21 cellular contexts compared by ENCODE assay signal in genomic region chrX:48785525-48786214, GRCh38. TPM values are rescaled to one million over a fixed set of nuclear protein-coding genes. Genes with fewer than 3 reads are reported as not detected.
A peak's percentile ranks its signal among the peaks of the same experiment; 100 is the strongest.
DNase-seq lines count a peak whose midpoint lies in the region; ATAC-seq, FAIRE-seq and TF ChIP-seq lines count a peak whose summit lies in the region.
"Had no signal": no experiment of that assay in that cellular context is flagged by ENCODE, and none has a peak within 500 bp of the region (broad histone marks: within the 10 kb centered on the region; RNA-seq: fewer than 3 reads in every experiment).

No MANE protein-coding gene starts in this region.

- 0 out of 4 replicates have a peak, but pooled peaks of 1 of the 2 experiments have one; percentile 5 for TF ChIP-seq RAD21 in K562 (CRISPR knock-in tag; conservative IDR thresholded peaks at IDR 0.05 in 1 of 2, IDR thresholded peaks at IDR 0.05 in 1 of 2)

- peak overlapping the region; percentile 56 for H2AFZ ChIP-seq in K562 (ENCODE audit: low read depth, low read length)
- H2AFZ ChIP-seq: GM23248 had no signal

- DNase-seq in CD8-positive, alpha-beta memory T cell: no peak
- DNase-seq in HUDEP-2 (lab: John Stamatoyannopoulos, UW; ENCODE audit: unreplicated experiment in 76 of 76) (peak in 75 of 76 experiments; percentile 19 to 84 (median 70)), K562 (ENCODE audit: extremely low read depth in 1 of 4, low spot score in 3 of 4) (peak; percentile 52 to 77 (median 62)), GM19240 (ENCODE audit: insufficient read length, low spot score) (no peak)
- DNase-seq: Calu3; CD4-positive, alpha-beta T cell; GF-D8; GM23248; KG1; NCI-H1105 treated with DMSO at 0.1 percent for 48 hours; NCI-H1694; NCI-H2081 treated with DMSO at 0.1 percent for 48 hours; NCI-H446 treated with DMSO at 0.1 percent for 48 hours; NCI-H69 had no signal

- H3K36me3 Mint-ChIP-seq in CD8-positive, alpha-beta memory T cell: no peaks in the 10 kb centered on the region
- H3K36me3 Mint-ChIP-seq in stimulated activated memory B cell treated with anti-CD40 and anti-IgM and Interleukin-4, amounts not matched to agents 10 μg/mL and 1 μg/mL and 100 μg/mL, for 72 hours: no peaks in the 10 kb centered on the region

- no peaks in the 10 kb centered on the region for H3K9me1 ChIP-seq in K562 (ENCODE audit: control insufficient read depth, insufficient read depth, low read length)

- H3K4me1 Mint-ChIP-seq in CD8-positive, alpha-beta memory T cell: peaks cover 7 to 13% (median 9%) of the 10 kb centered on the region in 3 donors
- peaks cover 10% of the 10 kb centered on the region for H3K4me1 Mint-ChIP-seq in stimulated activated memory B cell treated with anti-CD40 and anti-IgM and Interleukin-4, amounts not matched to agents 10 μg/mL and 1 μg/mL and 100 μg/mL, for 72 hours

- no TSS peak for BruUV-seq in K562 (replicated peaks; lab: Mats Ljungman, UMichigan)

- H3K4me1 ChIP-seq in CD8-positive, alpha-beta memory T cell (ENCODE audit: insufficient read depth, low read length): no peaks in the 10 kb centered on the region
- peaks cover 32 to 58% of the 10 kb centered on the region in 2 experiments; a peak in 4 of 5 replicates for H3K4me1 ChIP-seq in K562 (replicated peaks in 1 of 2; ENCODE audit: control insufficient read depth in 2 of 2, insufficient read depth in 2 of 2, low read length in 2 of 2)
- H3K4me1 ChIP-seq: A549 had no signal

- peak overlapping the region; percentile 51 for H3K27ac ChIP-seq in CD8-positive, alpha-beta memory T cell (ENCODE audit: low read depth, low read length)
- peak overlapping the region; percentile 76 for H3K27ac ChIP-seq in K562 (ENCODE audit: extremely low read depth, low read depth, low read length)
- H3K27ac ChIP-seq: A549, GM23248 had no signal

- H3K79me2 ChIP-seq in K562 (ENCODE audit: control insufficient read depth, insufficient read depth, low read length): peaks cover 83% of the 10 kb centered on the region

- intact Hi-C loops in K562 (cut with micrococcal nuclease): loop anchor here (5.0 kb wide), 1 partner anchor 88 kb away; the partner anchor contains the start of gene SUV39H1

- H3K27me3 Mint-ChIP-seq in CD8-positive, alpha-beta memory T cell: peaks cover 0 to 4% of the 10 kb centered on the region in 2 donors
- peaks cover 40% of the 10 kb centered on the region for H3K27me3 Mint-ChIP-seq in stimulated activated memory B cell treated with anti-CD40 and anti-IgM and Interleukin-4, amounts not matched to agents 10 μg/mL and 1 μg/mL and 100 μg/mL, for 72 hours
- H3K27me3 Mint-ChIP-seq: CD4-positive, alpha-beta T cell had no signal

- no peaks in the 10 kb centered on the region for H3K9me3 ChIP-seq in CD8-positive, alpha-beta memory T cell (ENCODE audit: low read length)
- no peaks in the 10 kb centered on the region for H3K9me3 ChIP-seq in K562 (replicated peaks; ENCODE audit: control insufficient read depth, insufficient read depth, low read depth, low read length)
- H3K9me3 ChIP-seq: A549 had no signal

- H3K9ac ChIP-seq in K562 (ENCODE audit: insufficient read depth in 1 of 2, low read depth in 2 of 2, low read length in 2 of 2): peak overlapping the region; percentile 53 to 94
- H3K9ac ChIP-seq: GM23248 had no signal

- H3K27me3 ChIP-seq in CD8-positive, alpha-beta memory T cell (ENCODE audit: insufficient read depth, low read length, poor library complexity, severe bottlenecking): no peaks in the 10 kb centered on the region
- H3K27me3 ChIP-seq in K562 (ENCODE audit: control insufficient read depth in 2 of 2, insufficient read depth in 2 of 2, low read length in 2 of 2): no peaks in the 10 kb centered on the region

- WGBS in K562 (ENCODE audit: insufficient coverage, low coverage, missing lambda C conversion rate): 3% methylated on average over 16 of the region's 16 CpGs

- no peak for TF ChIP-seq CTCF in K562 (IDR thresholded peaks at IDR 0.05 in 2 of 3, conservative IDR thresholded peaks at IDR 0.05 in 1 of 3; ENCODE audit: insufficient read depth in 2 of 3, low read depth in 1 of 3, low read length in 3 of 3)

- in situ Hi-C loops in K562 (cut with MboI): no loop called here

- H3K9me3 Mint-ChIP-seq in CD8-positive, alpha-beta memory T cell: peaks cover 0 to 2% (median 0%) of the 10 kb centered on the region in 5 donors
- no peaks in the 10 kb centered on the region for H3K9me3 Mint-ChIP-seq in stimulated activated memory B cell treated with anti-CD40 and anti-IgM and Interleukin-4, amounts not matched to agents 10 μg/mL and 1 μg/mL and 100 μg/mL, for 72 hours
- H3K9me3 Mint-ChIP-seq: CD4-positive, alpha-beta T cell had no signal

- no peak overlapping the region for H3K27ac Mint-ChIP-seq in CD8-positive, alpha-beta memory T cell
- no peak overlapping the region for H3K27ac Mint-ChIP-seq in stimulated activated memory B cell treated with anti-CD40 and anti-IgM and Interleukin-4, amounts not matched to agents 10 μg/mL and 1 μg/mL and 100 μg/mL, for 72 hours
- H3K27ac Mint-ChIP-seq: CD4-positive, alpha-beta T cell had no signal

- H3K4me3 ChIP-seq in CD8-positive, alpha-beta memory T cell (ENCODE audit: low read length): no peak overlapping the region
- peak overlapping the region; percentile 75 for H3K4me3 ChIP-seq in K562
- H3K4me3 ChIP-seq: A549, GM23248 had no signal

- H3K36me3 ChIP-seq in CD8-positive, alpha-beta memory T cell (ENCODE audit: insufficient read depth, low read length): no peaks in the 10 kb centered on the region
- H3K36me3 ChIP-seq in K562 (ENCODE audit: control insufficient read depth, insufficient read depth, low read length): peaks cover 25% of the 10 kb centered on the region; the same call in 1 of the 3 replicates

- ATAC-seq in K562 (peak; percentile 10), HG02588 (IDR thresholded peaks at IDR 0.05; ENCODE audit: unreplicated experiment) (no peak)
- no peak for ATAC-seq in stimulated activated memory B cell treated with anti-CD40 and anti-IgM and Interleukin-4, amounts not matched to agents 10 μg/mL and 1 μg/mL and 100 μg/mL, for 72 hours
- ATAC-seq: A549, Right ventricle myocardium inferior had no signal

- no peaks in the 10 kb centered on the region for H4K20me1 ChIP-seq in K562 (replicated peaks; ENCODE audit: control insufficient read depth, insufficient read depth, low read length)

- H3K4me2 ChIP-seq in K562 (ENCODE audit: insufficient read depth, low read length): peak overlapping the region; percentile 93
- H3K4me2 ChIP-seq: A549 had no signal

- no peak for TF ChIP-seq POLR2A in K562 (conservative IDR thresholded peaks at IDR 0.05)

- CTCF ChIA-PET in CD8-positive, alpha-beta memory T cell (lab: Charles Lee): no interaction called here
- CTCF ChIA-PET in K562 (lab: Yijun Ruan, JAX; ENCODE audit: low intra/inter-chr PET ratio): no interaction called here

- H3K4me3 Mint-ChIP-seq in CD8-positive, alpha-beta memory T cell: no peak overlapping the region
- no peak overlapping the region for H3K4me3 Mint-ChIP-seq in stimulated activated memory B cell treated with anti-CD40 and anti-IgM and Interleukin-4, amounts not matched to agents 10 μg/mL and 1 μg/mL and 100 μg/mL, for 72 hours
- H3K4me3 Mint-ChIP-seq: CD4-positive, alpha-beta T cell had no signal

- TF ChIP-seq EP300 in K562 (IDR thresholded peaks at IDR 0.05; ENCODE audit: low read length): peak; percentile 87

- peak; percentile 66 for FAIRE-seq in K562 (lab: Jason Lieb, UNC)
- FAIRE-seq: RCC 7860 had no signal

- POLR2A ChIA-PET in CD8-positive, alpha-beta memory T cell (lab: Charles Lee): no interaction called here
- POLR2A ChIA-PET in K562 (lab: Yijun Ruan, JAX): no interaction called here

RNA-seq across cellular contexts. Expression of gene GATA1, which starts 0.7 kb away (rescaled TPM):
- not detected for total RNA-seq in CD8-positive, alpha-beta memory T cell
- polyA plus RNA-seq in CD8-positive, alpha-beta memory T cell: not detected
- total RNA-seq in K562 (2011; cell fraction: chromatin; rRNA removed; ENCODE audit: low replicate concordance): 40.7 and 118 TPM in 2 replicates
- 98.8 and 99.1 TPM in 2 replicates for total RNA-seq in K562 (2011; cell fraction: nucleolus; rRNA removed)
- total RNA-seq in K562 (2011; cell fraction: nucleoplasm; rRNA removed): 82.1 and 86.1 TPM in 2 replicates
- total RNA-seq in K562 (2014; rRNA removed): 205 and 244 TPM in 2 replicates
- total RNA-seq in K562 (2014; rRNA removed; fragmentation: Illumina TruSeq; extraction: Trizol): 45.4 and 62.0 TPM in 2 replicates
- 115 and 116 TPM in 2 replicates for total RNA-seq in K562 (2015; rRNA removed; fragmentation: Illumina TruSeq; extraction: Trizol)
- total RNA-seq in K562 (2021): 291 and 297 TPM in 2 replicates
- 74.3 and 167 TPM in 2 replicates for polyA plus RNA-seq in K562 (2011; rRNA removed)
- polyA plus RNA-seq in K562 (2011; cell fraction: cytosol; rRNA removed): 184 and 365 TPM in 2 replicates
- polyA plus RNA-seq in K562 (2011; cell fraction: nucleus; rRNA removed): 174 and 282 TPM in 2 replicates
- polyA plus RNA-seq in K562 (2012): 160 and 227 TPM in 2 replicates
- 273 and 284 TPM in 2 replicates for polyA plus RNA-seq in K562 (2014; fragmentation: Illumina TruSeq; extraction: Trizol)
- 10 to 100 TPM; 11.9 to 97.4 TPM for polyA plus RNA-seq in K562 (2014; fragmentation: Nextera tagmentation; extraction: Ambion mirVana)
- 206 and 246 TPM in 2 replicates for polyA plus RNA-seq in K562 (2014; rRNA removed)
- polyA minus RNA-seq in K562 (2011; rRNA and poly(A)+ RNA removed): 39.3 and 48.9 TPM in 2 replicates
- polyA minus RNA-seq in K562 (2011; cell fraction: cytosol; rRNA and poly(A)+ RNA removed): 148 and 160 TPM in 2 replicates
- 38.2 and 38.7 TPM in 2 replicates for polyA minus RNA-seq in K562 (2011; cell fraction: nucleus; rRNA and poly(A)+ RNA removed)
- total RNA-seq: Calu3; CD4-positive, alpha-beta T cell; GM23248; SK-MEL-5 had no signal
- polyA plus RNA-seq: A549, BJ, GM23248 had no signal

RNA-seq across cellular contexts. Expression of gene HDAC6, which starts 16.2 kb away (rescaled TPM):
- 10 to 100 TPM; 53.5 to 65.0 TPM for total RNA-seq in CD8-positive, alpha-beta memory T cell
- 25.7 TPM for polyA plus RNA-seq in CD8-positive, alpha-beta memory T cell
- total RNA-seq in K562 (2011; cell fraction: chromatin; rRNA removed; ENCODE audit: low replicate concordance): 513 and 751 TPM in 2 replicates
- total RNA-seq in K562 (2011; cell fraction: nucleolus; rRNA removed): 276 and 285 TPM in 2 replicates
- total RNA-seq in K562 (2011; cell fraction: nucleoplasm; rRNA removed): 301 and 344 TPM in 2 replicates
- total RNA-seq in K562 (2014; rRNA removed) (60.0 and 71.2 TPM in 2 replicates), K562 (2014; rRNA removed; fragmentation: Illumina TruSeq; extraction: Trizol) (59.0 and 66.5 TPM in 2 replicates), K562 (2015; rRNA removed; fragmentation: Illumina TruSeq; extraction: Trizol) (48.9 and 52.3 TPM in 2 replicates), K562 (2021) (83.1 and 91.8 TPM in 2 replicates)
- polyA plus RNA-seq in K562 (2011; rRNA removed) (85.5 and 150 TPM in 2 replicates), K562 (2014; fragmentation: Illumina TruSeq; extraction: Trizol) (69.1 and 86.3 TPM in 2 replicates), K562 (2014; fragmentation: Nextera tagmentation; extraction: Ambion mirVana) (10 to 100 TPM; 29.9 to 31.4 TPM), K562 (2014; rRNA removed) (86.0 and 101 TPM in 2 replicates)
- 63.6 and 65.5 TPM in 2 replicates for polyA plus RNA-seq in K562 (2011; cell fraction: cytosol; rRNA removed)
- 776 and 956 TPM in 2 replicates for polyA plus RNA-seq in K562 (2011; cell fraction: nucleus; rRNA removed)
- 67.3 and 134 TPM in 2 replicates for polyA plus RNA-seq in K562 (2012)
- 49.8 and 78.8 TPM in 2 replicates for polyA minus RNA-seq in K562 (2011; rRNA and poly(A)+ RNA removed)
- polyA minus RNA-seq in K562 (2011; cell fraction: cytosol; rRNA and poly(A)+ RNA removed): 37.1 and 39.1 TPM in 2 replicates
- 85.1 and 160 TPM in 2 replicates for polyA minus RNA-seq in K562 (2011; cell fraction: nucleus; rRNA and poly(A)+ RNA removed)

RNA-seq across cellular contexts. Expression of gene GLOD5, which starts 24.1 kb away (rescaled TPM):
- not detected for total RNA-seq in CD8-positive, alpha-beta memory T cell
- not detected for polyA plus RNA-seq in CD8-positive, alpha-beta memory T cell
- total RNA-seq in K562 (2011; cell fraction: chromatin; rRNA removed; ENCODE audit: low replicate concordance): not detected in 2 replicates
- total RNA-seq in K562 (2011; cell fraction: nucleolus; rRNA removed): not detected in 2 replicates
- not detected in 2 replicates for total RNA-seq in K562 (2011; cell fraction: nucleoplasm; rRNA removed)
- 0.27 and 1.1 TPM in 2 replicates for total RNA-seq in K562 (2014; rRNA removed)
- 1.5 and 1.7 TPM in 2 replicates for total RNA-seq in K562 (2014; rRNA removed; fragmentation: Illumina TruSeq; extraction: Trizol)
- 1.7 and 2.2 TPM in 2 replicates for total RNA-seq in K562 (2015; rRNA removed; fragmentation: Illumina TruSeq; extraction: Trizol)
- total RNA-seq in K562 (2021): 1.4 and 1.9 TPM in 2 replicates
- 3.4 and 4.3 TPM in 2 replicates for polyA plus RNA-seq in K562 (2011; rRNA removed)
- polyA plus RNA-seq in K562 (2011; cell fraction: cytosol; rRNA removed): 4.0 and 5.8 TPM in 2 replicates
- 0.81 and 0.94 TPM in 2 replicates for polyA plus RNA-seq in K562 (2011; cell fraction: nucleus; rRNA removed)
- 1.1 and 2.9 TPM in 2 replicates for polyA plus RNA-seq in K562 (2012)
- polyA plus RNA-seq in K562 (2014; fragmentation: Illumina TruSeq; extraction: Trizol): 2.2 and 3.1 TPM in 2 replicates
- polyA plus RNA-seq in K562 (2014; fragmentation: Nextera tagmentation; extraction: Ambion mirVana): 1 to 10 TPM; 3.8 to 4.4 TPM
- 2.0 and 3.2 TPM in 2 replicates for polyA plus RNA-seq in K562 (2014; rRNA removed)
- polyA minus RNA-seq in K562 (2011; rRNA and poly(A)+ RNA removed): 0.88 and 1.2 TPM in 2 replicates
- not detected in 2 replicates for polyA minus RNA-seq in K562 (2011; cell fraction: cytosol; rRNA and poly(A)+ RNA removed)
- not detected in 2 replicates for polyA minus RNA-seq in K562 (2011; cell fraction: nucleus; rRNA and poly(A)+ RNA removed)
- total RNA-seq: Calu3; CD4-positive, alpha-beta T cell; GM23248; Right ventricle myocardium inferior; SK-MEL-5 had no signal
- polyA plus RNA-seq: A549, BJ, GM23248 had no signal

RNA-seq across cellular contexts. Expression of gene ERAS, which starts 40.6 kb away (rescaled TPM):
- under 1 TPM in 1 of 2 experiments, not detected in 1; 0.18 TPM for total RNA-seq in CD8-positive, alpha-beta memory T cell
- polyA plus RNA-seq in CD8-positive, alpha-beta memory T cell: not detected
- total RNA-seq in K562 (2011; cell fraction: chromatin; rRNA removed; ENCODE audit: low replicate concordance): 0.79 and 2.3 TPM in 2 replicates
- total RNA-seq in K562 (2011; cell fraction: nucleolus; rRNA removed): 0.83 and 1.8 TPM in 2 replicates
- 0.84 and 0.95 TPM in 2 replicates for total RNA-seq in K562 (2011; cell fraction: nucleoplasm; rRNA removed)
- total RNA-seq in K562 (2014; rRNA removed): not detected in 2 replicates
- not detected in 2 replicates for total RNA-seq in K562 (2014; rRNA removed; fragmentation: Illumina TruSeq; extraction: Trizol)
- not detected in 2 replicates for total RNA-seq in K562 (2015; rRNA removed; fragmentation: Illumina TruSeq; extraction: Trizol)
- not detected in 2 replicates for total RNA-seq in K562 (2021)
- polyA plus RNA-seq in K562 (2011; rRNA removed): 0.07 and 0.11 TPM in 2 replicates
- polyA plus RNA-seq in K562 (2011; cell fraction: cytosol; rRNA removed): 0.39 TPM in 1 of 2 replicates, not detected in the other
- polyA plus RNA-seq in K562 (2011; cell fraction: nucleus; rRNA removed): 0.34 and 0.77 TPM in 2 replicates
- 0.42 TPM in 1 of 2 replicates, not detected in the other for polyA plus RNA-seq in K562 (2012)
- not detected in 2 replicates for polyA plus RNA-seq in K562 (2014; fragmentation: Illumina TruSeq; extraction: Trizol)
- not detected for polyA plus RNA-seq in K562 (2014; fragmentation: Nextera tagmentation; extraction: Ambion mirVana)
- polyA plus RNA-seq in K562 (2014; rRNA removed): 0.12 TPM in 1 of 2 replicates, not detected in the other
- polyA minus RNA-seq in K562 (2011; rRNA and poly(A)+ RNA removed): not detected in 2 replicates
- polyA minus RNA-seq in K562 (2011; cell fraction: cytosol; rRNA and poly(A)+ RNA removed): not detected in 2 replicates
- polyA minus RNA-seq in K562 (2011; cell fraction: nucleus; rRNA and poly(A)+ RNA removed): 0.33 TPM in 1 of 2 replicates, not detected in the other
- total RNA-seq: CD4-positive, alpha-beta T cell; GM23248; Right ventricle myocardium inferior had no signal
- polyA plus RNA-seq: BJ, GM23248 had no signal

RNA-seq across cellular contexts. Expression of gene PCSK1N, which starts 49.7 kb away (rescaled TPM):
- 1 to 10 TPM; 2.3 to 3.2 TPM for total RNA-seq in CD8-positive, alpha-beta memory T cell
- polyA plus RNA-seq in CD8-positive, alpha-beta memory T cell: 11.1 TPM
- total RNA-seq in K562 (2011; cell fraction: chromatin; rRNA removed; ENCODE audit: low replicate concordance): not detected in 2 replicates
- not detected in 2 replicates for total RNA-seq in K562 (2011; cell fraction: nucleolus; rRNA removed)
- total RNA-seq in K562 (2011; cell fraction: nucleoplasm; rRNA removed): not detected in 2 replicates
- total RNA-seq in K562 (2014; rRNA removed) (0.54 and 0.61 TPM in 2 replicates), K562 (2014; rRNA removed; fragmentation: Illumina TruSeq; extraction: Trizol) (not detected in 2 replicates), K562 (2015; rRNA removed; fragmentation: Illumina TruSeq; extraction: Trizol) (not detected in 2 replicates), K562 (2021) (0.36 and 0.55 TPM in 2 replicates)
- polyA plus RNA-seq in K562 (2011; rRNA removed) (0.16 TPM in 1 of 2 replicates, not detected in the other), K562 (2014; fragmentation: Illumina TruSeq; extraction: Trizol) (not detected in 2 replicates), K562 (2014; fragmentation: Nextera tagmentation; extraction: Ambion mirVana) (not detected), K562 (2014; rRNA removed) (0.07 and 0.85 TPM in 2 replicates)
- polyA plus RNA-seq in K562 (2011; cell fraction: cytosol; rRNA removed): 0.04 and 0.39 TPM in 2 replicates
- polyA plus RNA-seq in K562 (2011; cell fraction: nucleus; rRNA removed): 0.63 TPM in 1 of 2 replicates, not detected in the other
- 0.29 and 0.40 TPM in 2 replicates for polyA plus RNA-seq in K562 (2012)
- polyA minus RNA-seq in K562 (2011; rRNA and poly(A)+ RNA removed): 1.2 TPM in 1 of 2 replicates, not detected in the other
- not detected in 2 replicates for polyA minus RNA-seq in K562 (2011; cell fraction: cytosol; rRNA and poly(A)+ RNA removed)
- not detected in 2 replicates for polyA minus RNA-seq in K562 (2011; cell fraction: nucleus; rRNA and poly(A)+ RNA removed)
- total RNA-seq: Right ventricle myocardium inferior had no signal
- polyA plus RNA-seq: BJ had no signal

Comparison
In these comparisons a context has a peak if more than half of its experiments do, and no peak if none do; other contexts are left out.
1. DNase-seq: peak in HUDEP-2 (75 of 76) and K562 (4 of 4); none in CD8-positive, alpha-beta memory T cell (0 of 5) and GM19240 (single experiment).
2. RNA of gene GATA1, which starts 0.7 kb away (total RNA-seq): 40.7 to 297 TPM in K562; not detected in CD8-positive, alpha-beta memory T cell; every median in the first group is over 10 times any median in the second.